ENCODE assay signal across 8 cellular contexts in the genomic region with DNA sequence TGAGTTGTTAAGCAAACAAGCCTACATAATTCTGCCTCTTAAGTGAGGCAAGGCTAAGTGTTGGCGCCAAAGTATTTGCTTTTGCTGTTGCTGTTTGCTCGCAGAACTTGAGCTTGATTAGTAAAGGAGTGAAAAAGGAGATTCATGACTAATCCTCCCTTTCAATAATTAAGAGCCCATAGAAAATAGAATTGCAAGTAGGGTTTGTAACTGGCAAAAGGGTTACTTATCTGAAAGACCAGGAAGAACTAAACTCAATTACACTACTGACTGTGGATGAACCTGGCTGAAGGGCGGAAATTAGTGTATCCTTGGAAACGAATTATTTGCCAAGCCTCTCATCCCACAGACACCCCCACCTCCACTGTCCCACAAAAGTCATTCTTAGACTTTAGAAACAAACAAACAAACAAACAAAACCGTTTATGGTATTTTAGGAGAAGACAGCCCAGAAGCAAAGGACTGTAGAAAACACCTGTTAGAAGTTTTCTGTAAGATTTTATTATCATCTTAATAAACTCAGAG. TPM values are rescaled to one million over a fixed set of nuclear protein-coding genes. Genes with fewer than 3 reads are reported as not detected.
DNase-seq lines count a peak whose midpoint lies in the region; ATAC-seq and TF ChIP-seq lines count a peak whose summit lies in the region.

No MANE protein-coding gene starts in this region.

- intact Hi-C loops in IMR-90 (cut with micrococcal nuclease): no loop called here
- intact Hi-C loops in colonic mucosa (cut with DNase I): no loop called here

- BruUV-seq in IMR-90 (replicated peaks; lab: Mats Ljungman, UMichigan): no TSS peak

- H2BK120ac ChIP-seq in IMR-90 (ENCODE audit: low read depth, low read length): no peak overlapping the region

- H3K27me3 ChIP-seq in AG04450 (ENCODE audit: control insufficient read depth, insufficient read depth, low read length) (peaks cover 16% of the 10 kb centered on the region), IMR-90 (ENCODE audit: control insufficient read depth, insufficient read depth, low read length) (peaks cover 11% of the 10 kb centered on the region), colonic mucosa (no peaks in the 10 kb centered on the region)

- H3K23ac ChIP-seq in IMR-90 (ENCODE audit: low read depth, low read length): no peak overlapping the region

- no peaks in the 10 kb centered on the region for H4K20me1 ChIP-seq in IMR-90 (ENCODE audit: insufficient read depth, low read length)

- H3K18ac ChIP-seq in IMR-90 (ENCODE audit: low read depth, low read length): no peak overlapping the region

- CTCF ChIA-PET in AG04450 (lab: Charles Lee): interaction anchor here (0.6 kb wide), 1 partner anchor 40 kb away, joined by 5 read pairs; no protein-coding TSS in a partner anchor
- CTCF ChIA-PET in IMR-90 (lab: Yijun Ruan, JAX): no interaction called here

- H2BK20ac ChIP-seq in IMR-90 (ENCODE audit: low read depth, low read length): no peak overlapping the region

- WGBS in IMR-90 (ENCODE audit: extremely low coverage in 2 of 2, insufficient read length in 1 of 2), 2 experiments: no CpG with 5 or more reads among the region's 5 CpGs

- in situ Hi-C loops in IMR-90 (cut with MboI; ENCODE audit: low sequenced_read_pairs) (no loop called here), G401 (cut with HindIII; ENCODE audit: low sequenced_read_pairs) (no loop called here)

- peak overlapping the region; percentile 91 for H2AFZ ChIP-seq in IMR-90 (replicated peaks; ENCODE audit: low read length, poor library complexity)

- no peak overlapping the region for H2BK15ac ChIP-seq in IMR-90 (ENCODE audit: low read depth, low read length)

- H3K9me1 ChIP-seq in IMR-90 (ENCODE audit: insufficient read depth, low read length): no peaks in the 10 kb centered on the region

- H3K9me3 Mint-ChIP-seq in naive thymus-derived CD8-positive, alpha-beta T cell: no peaks in the 10 kb centered on the region

- no peak for TF ChIP-seq RAD21 in IMR-90 (IDR thresholded peaks at IDR 0.05; ENCODE audit: low read length)

- peak overlapping the region in 9 of 10 donors; percentile 9 to 98 (median 94) for H3K27ac Mint-ChIP-seq in naive thymus-derived CD8-positive, alpha-beta T cell

- H3K4me1 ChIP-seq in IMR-90 (ENCODE audit: control insufficient read depth, insufficient read depth, low read length) (no peaks in the 10 kb centered on the region; the same call in 1 of the 2 replicates), colonic mucosa (no peaks in the 10 kb centered on the region)

- H2BK5ac ChIP-seq in IMR-90 (ENCODE audit: low read depth, low read length, poor library complexity, severe bottlenecking): no peak overlapping the region

- no peak overlapping the region for H2AK5ac ChIP-seq in IMR-90 (ENCODE audit: low read depth, low read length)

- no peak overlapping the region for H2AK9ac ChIP-seq in IMR-90 (replicated peaks; ENCODE audit: low read depth, low read length, poor library complexity)

- H3K36me3 Mint-ChIP-seq in naive thymus-derived CD8-positive, alpha-beta T cell: peaks cover 0 to 5% (median 0%) of the 10 kb centered on the region in 3 donors

- no peak overlapping the region for H3K14ac ChIP-seq in IMR-90 (replicated peaks; ENCODE audit: low read depth, low read length)

- H3K9ac ChIP-seq in IMR-90 (ENCODE audit: low read depth, low read length) (no peak overlapping the region), colonic mucosa (ENCODE audit: low read depth in 2 of 2, low read length in 2 of 2) (peak overlapping the region in 1 of 2 donors; percentile 6)

- dilution Hi-C loops in IMR-90 (cut with HindIII; ENCODE audit: low sequenced_read_pairs, unreplicated experiment): no loop called here

- peaks cover 9 to 25% (median 20%) of the 10 kb centered on the region in 4 donors for H3K4me1 Mint-ChIP-seq in naive thymus-derived CD8-positive, alpha-beta T cell

- no peak overlapping the region for H3K4ac ChIP-seq in IMR-90 (ENCODE audit: low read depth, low read length)

- H3K4me2 ChIP-seq in IMR-90 (ENCODE audit: low read depth, low read length): peak overlapping the region; percentile 99

- H3K27ac ChIP-seq in AG04450 (ENCODE audit: low read depth, low read length) (no peak overlapping the region), IMR-90 (ENCODE audit: insufficient read depth, low read length) (no peak overlapping the region), colonic mucosa (peak overlapping the region; percentile 58)

- no peaks in the 10 kb centered on the region for H3K79me1 ChIP-seq in IMR-90 (ENCODE audit: low read depth in 1 of 2, low read length in 2 of 2)

- H4K91ac ChIP-seq in IMR-90 (ENCODE audit: insufficient read depth, low read depth, low read length): no peak overlapping the region

- H3K4me3 Mint-ChIP-seq in naive thymus-derived CD8-positive, alpha-beta T cell: peak overlapping the region; percentile 89 to 99 (median 96)

- H4K5ac ChIP-seq in IMR-90 (ENCODE audit: low read depth, low read length): no peak overlapping the region

- peaks cover 0 to 22% (median 0%) of the 10 kb centered on the region in 5 donors for H3K27me3 Mint-ChIP-seq in naive thymus-derived CD8-positive, alpha-beta T cell

- peak overlapping the region; percentile 66 for H3K4me3 ChIP-seq in AG04450 (ENCODE audit: low read depth, low read length)
- peak overlapping the region; percentile 92 for H3K4me3 ChIP-seq in IMR-90 (ENCODE audit: insufficient read depth, low read depth, low read length)
- no peak overlapping the region for H3K4me3 ChIP-seq in colonic mucosa

- DNase-seq in AG04450 (ENCODE audit: low read depth, low spot score) (no peak), IMR-90 (no peak), colonic mucosa (no peak), NCI-H1105 (lab: John Stamatoyannopoulos, UW) (no peak), G401 (ENCODE audit: low spot score) (no peak)
- no peak for DNase-seq in naive thymus-derived CD8-positive, alpha-beta T cell

- ATAC-seq in IMR-90 (ENCODE audit: low read depth) (no peak), HG03565 (IDR thresholded peaks at IDR 0.05; ENCODE audit: unreplicated experiment) (no peak), HG02588 (IDR thresholded peaks at IDR 0.05; ENCODE audit: unreplicated experiment) (no peak)
- no peak for ATAC-seq in naive thymus-derived CD8-positive, alpha-beta T cell

- TF ChIP-seq CTCF in AG04450 (IDR thresholded peaks at IDR 0.05; ENCODE audit: low read depth, low read length): no peak
- TF ChIP-seq CTCF in IMR-90 (conservative IDR thresholded peaks at IDR 0.05; ENCODE audit: low read depth, low read length): no peak
- no peak for TF ChIP-seq CTCF in colonic mucosa (IDR thresholded peaks at IDR 0.05)

- no peak overlapping the region for H3K56ac ChIP-seq in IMR-90 (ENCODE audit: extremely low read depth, insufficient read depth, low read length)

- no peak for TF ChIP-seq POLR2A in IMR-90 (IDR thresholded peaks at IDR 0.05; ENCODE audit: low read depth, low read length)

- H3K9me3 ChIP-seq in AG04450 (ENCODE audit: control insufficient read depth, insufficient read depth, low read length): no peaks in the 10 kb centered on the region; the same call in 1 of the 2 replicates
- H3K9me3 ChIP-seq in IMR-90 (ENCODE audit: control insufficient read depth, insufficient read depth, low read length): no peaks in the 10 kb centered on the region
- no peaks in the 10 kb centered on the region for H3K9me3 ChIP-seq in colonic mucosa

- POLR2A ChIA-PET in AG04450 (lab: Yijun Ruan, JAX): no interaction called here
- POLR2A ChIA-PET in IMR-90 (lab: Charles Lee; ENCODE audit: unreplicated experiment): interaction anchor here (0.6 kb wide), 1 partner anchor 477 kb away, joined by 6 read pairs; no protein-coding TSS in a partner anchor
- POLR2A ChIA-PET in naive thymus-derived CD8-positive, alpha-beta T cell (lab: Charles Lee): interaction anchor here (1.5 kb wide), 1 partner anchor 71 kb away, joined by 3 read pairs; a partner anchor contains a TSS

- H4K8ac ChIP-seq in IMR-90 (ENCODE audit: low read depth in 2 of 2, low read length in 2 of 2): no peak overlapping the region

- no peaks in the 10 kb centered on the region for H3K36me3 ChIP-seq in IMR-90 (ENCODE audit: control insufficient read depth, insufficient read depth, low read length)
- no peaks in the 10 kb centered on the region for H3K36me3 ChIP-seq in colonic mucosa

TF ChIP-seq in IMR-90, 13 proteins besides CTCF, POLR2A, EP300 and RAD21:
- no peak for TF ChIP-seq CEBPB (IDR thresholded peaks at IDR 0.05; ENCODE audit: low read depth, low read length)
- no peak for TF ChIP-seq FOS (IDR thresholded peaks at IDR 0.05; ENCODE audit: low read depth, low read length)
TF ChIP-seq in IMR-90: peak in this region for 0.

RNA-seq across cellular contexts. Expression of a gene that starts 0.4 kb away (rescaled TPM):
- polyA plus RNA-seq in AG04450 (2011; rRNA removed) (0.26 and 0.37 TPM in 2 replicates), IMR-90 (2012; rRNA removed) (0.04 and 0.05 TPM in 2 replicates)
- 1.4 and 1.6 TPM in 2 replicates for polyA minus RNA-seq in AG04450 (2011; rRNA and poly(A)+ RNA removed)
- total RNA-seq in IMR-90 (2012; rRNA removed) (0.56 and 0.72 TPM in 2 replicates), colonic mucosa (10 to 100 TPM; 32.2 to 41.8 TPM)
- polyA plus RNA-seq in IMR-90 (2012; cell fraction: cytosol; rRNA removed): 0.01 TPM in 2 replicates
- polyA plus RNA-seq in IMR-90 (2012; cell fraction: nucleus; rRNA removed; ENCODE audit: low replicate concordance): 0.03 and 0.11 TPM in 2 replicates
- total RNA-seq in naive thymus-derived CD8-positive, alpha-beta T cell: 1 to 10 TPM; 8.6 to 8.7 TPM
- polyA plus RNA-seq in naive thymus-derived CD8-positive, alpha-beta T cell: 1 to 10 TPM in 2 of 3 donors, under 1 TPM in 1; 0.82 to 2.3 (median 1.9) TPM
- 3.6 and 6.5 TPM in 2 replicates for total RNA-seq in G401 (2014; rRNA removed; shearing (Covaris generic))
